ENCODE assay signal across 9 cellular contexts in the genomic region with DNA sequence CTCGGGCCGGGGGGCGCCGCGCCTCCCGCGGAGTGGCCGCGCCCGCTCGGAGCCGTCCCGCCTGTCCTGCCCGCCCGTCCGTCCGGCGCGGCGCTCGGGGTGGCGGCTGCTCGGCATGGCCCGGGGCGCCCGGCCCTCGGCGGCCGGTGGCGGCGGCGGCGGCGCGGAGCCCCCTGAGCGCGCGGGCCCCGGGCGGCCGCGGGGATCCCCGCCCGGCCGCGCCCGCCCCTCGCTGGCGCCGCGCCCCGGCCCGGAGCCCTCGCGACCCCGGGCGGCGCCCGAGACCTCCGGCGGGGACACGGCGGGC. TPM values are rescaled to one million over a fixed set of nuclear protein-coding genes. Genes with fewer than 3 reads are reported as not detected.
DNase-seq lines count a peak whose midpoint lies in the region; ATAC-seq and TF ChIP-seq lines count a peak whose summit lies in the region.
"Had no signal": no experiment of that assay in that cellular context is flagged by ENCODE, and none has a peak within 500 bp of the region (broad histone marks: within the 10 kb centered on the region; RNA-seq: fewer than 3 reads in every experiment).

No MANE protein-coding gene starts in this region.

- H3K4me3 Mint-ChIP-seq in activated T-cell treated with anti-CD3 and anti-CD28 coated beads, Interleukin-2, amount 50 U/mL, for 72 hours, result no peak overlapping the region

- peak overlapping the region in 1 of 4 donors; percentile 75 for H3K27ac ChIP-seq in upper lobe of left lung

- no peak overlapping the region for H3K27ac Mint-ChIP-seq in activated T-cell treated with anti-CD3 and anti-CD28 coated beads, Interleukin-2, amount 50 U/mL, for 72 hours

- H3K36me3 ChIP-seq in upper lobe of left lung, result no peaks in the 10 kb centered on the region

- ATAC-seq in activated T-cell treated with anti-CD3 and anti-CD28 coated beads, Interleukin-2, amount 50 U/mL, for 72 hours (replicated peaks in 1 of 2), result peak; percentile 23 to 43
- ATAC-seq in HG03469 (IDR thresholded peaks at IDR 0.05; ENCODE audit: unreplicated experiment) (peak; percentile 9), upper lobe of left lung (ENCODE audit: low FRiP score in 2 of 2) (no peak), GM18873 (IDR thresholded peaks at IDR 0.05; ENCODE audit: low FRiP score, unreplicated experiment) (no peak)

- peak in 1 of 2 donors; percentile 31 for DNase-seq in activated T-cell treated with anti-CD3 and anti-CD28 coated beads, Interleukin-2, amount 50 U/mL, for 72 hours
- DNase-seq in activated T-cell treated with anti-CD3 and anti-CD28 coated beads, Interleukin-2, amount 50 U/mL, for 48 hours, result no peak
- DNase-seq in fibroblast of villous mesenchyme (ENCODE audit: low read depth) (no peak), upper lobe of left lung (no peak), NCI-H2107 (lab: John Stamatoyannopoulos, UW) (no peak), Ammon's horn (ENCODE audit: low spot score) (no peak)
- DNase-seq: AML-193 had no signal

- H3K27me3 ChIP-seq in upper lobe of left lung, result peaks cover 0 to 4% (median 0%) of the 10 kb centered on the region in 4 donors

- TF ChIP-seq CTCF in fibroblast of villous mesenchyme (IDR thresholded peaks at IDR 0.05; ENCODE audit: insufficient read depth, low read depth, low read length), result no peak
- TF ChIP-seq CTCF in upper lobe of left lung (IDR thresholded peaks at IDR 0.05), result no peak

- TF ChIP-seq EP300 in upper lobe of left lung (IDR thresholded peaks at IDR 0.05), result no peak

- H3K4me1 ChIP-seq in upper lobe of left lung, result peaks cover 8 to 22% (median 14%) of the 10 kb centered on the region in 4 donors

- H3K4me1 Mint-ChIP-seq in activated T-cell treated with anti-CD3 and anti-CD28 coated beads, Interleukin-2, amount 50 U/mL, for 72 hours (ENCODE audit: low read depth), result peaks cover 18% of the 10 kb centered on the region

- no peaks in the 10 kb centered on the region for H3K9me3 Mint-ChIP-seq in activated T-cell treated with anti-CD3 and anti-CD28 coated beads, Interleukin-2, amount 50 U/mL, for 72 hours

- no peaks in the 10 kb centered on the region for H3K36me3 Mint-ChIP-seq in activated T-cell treated with anti-CD3 and anti-CD28 coated beads, Interleukin-2, amount 50 U/mL, for 72 hours (ENCODE audit: insufficient read depth in 2 of 2)

- peaks cover 64% of the 10 kb centered on the region for H3K27me3 Mint-ChIP-seq in activated T-cell treated with anti-CD3 and anti-CD28 coated beads, Interleukin-2, amount 50 U/mL, for 72 hours (ENCODE audit: low read depth)

- WGBS in upper lobe of left lung, 2 donors, result 2% methylated on average over 21 of the region's 63 CpGs; no CpG with 5 or more reads in 1 of the 2 donors

- no peak for TF ChIP-seq POLR2A in upper lobe of left lung (IDR thresholded peaks at IDR 0.05)

- H3K4me3 ChIP-seq in fibroblast of villous mesenchyme (ENCODE audit: low read depth, low read length) (peak overlapping the region; percentile 41), upper lobe of left lung (peak overlapping the region in 3 of 4 donors; percentile 62 to 70 (median 65))

- no peaks in the 10 kb centered on the region for H3K9me3 ChIP-seq in upper lobe of left lung

RNA-seq across cellular contexts. Expression of gene SDK1, which starts 0.4 kb away (rescaled TPM):
- total RNA-seq in activated T-cell treated with anti-CD3 and anti-CD28 coated beads, Interleukin-2, amount 50 U/mL, for 72 hours, result 1 to 10 TPM; 6.1 to 6.3 TPM
- total RNA-seq in fibroblast of villous mesenchyme, result 0.43 and 0.64 TPM in 2 replicates
- 10 to 100 TPM in 4 of 6 donors, 1 to 10 TPM in 2; 9.3 to 90.1 (median 11.8) TPM for total RNA-seq in upper lobe of left lung

Comparison
In these comparisons a context has a peak if more than half of its experiments do, and no peak if none do; other contexts are left out.
1. ATAC-seq: peak in activated T-cell treated with anti-CD3 and anti-CD28 coated beads, Interleukin-2, amount 50 U/mL, for 72 hours (2 of 2) and HG03469 (single experiment); none in upper lobe of left lung (0 of 2) and GM18873 (single experiment).